In the genomic region with DNA sequence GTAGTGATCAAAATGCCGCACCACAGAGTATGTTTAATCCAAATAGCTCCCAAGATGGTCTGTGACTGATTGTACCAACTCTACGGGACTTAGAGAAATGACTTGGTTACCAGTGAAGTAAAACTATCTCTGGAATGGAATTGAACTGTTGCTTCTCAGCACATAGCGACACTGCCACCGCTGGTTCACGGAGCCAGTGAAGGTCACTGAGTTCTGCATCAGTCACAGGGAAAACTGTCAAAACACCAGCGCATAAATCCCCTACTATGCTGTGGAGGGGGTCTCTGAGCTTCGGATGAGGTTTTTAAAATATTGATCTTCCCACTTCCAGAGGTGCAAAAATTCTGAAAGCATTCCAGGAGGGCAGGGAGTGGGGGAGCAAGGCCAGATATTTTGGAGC, we compare ENCODE assay signal across 17 cellular contexts.
"Had no signal": no experiment of that assay in that cellular context is flagged by ENCODE, and none has a peak within 500 bp of the region (broad histone marks: within the 10 kb centered on the region; RNA-seq: fewer than 3 reads in every experiment).

No MANE protein-coding gene starts in this region.

- H3K79me2 ChIP-seq: hepatocyte had no signal

- H3K27me3 Mint-ChIP-seq: activated B cell treated with CpG ODN at 0.5 μM for 24 hours had no signal

- H3K9me3 Mint-ChIP-seq: activated B cell treated with CpG ODN at 0.5 μM for 24 hours; activated naive CD4-positive, alpha-beta T cell treated with anti-CD3 and anti-CD28 coated beads, Interleukin-2, amount 50 U/mL, for 72 hours; activated T-cell treated with anti-CD3 and anti-CD28 coated beads, Interleukin-2, amount 50 U/mL, for 4 hours had no signal

- H2AFZ ChIP-seq: hepatocyte had no signal

- H3K36me3 ChIP-seq: esophagus squamous epithelium, suprapubic skin had no signal

- DNase-seq: activated B cell treated with CpG ODN at 0.5 μM for 24 hours; activated CD4-positive, alpha-beta T cell treated with anti-CD3 and anti-CD28 coated beads for 48 hours; activated gamma-delta T cell; activated T-cell treated with anti-CD3 and anti-CD28 coated beads, Interleukin-2, amount 50 U/mL, for 4 hours; esophagus squamous epithelium; islet precursor cell; stimulated activated CD4-positive, alpha-beta T cell treated with anti-CD3 and anti-CD28 coated beads, Interleukin-4, amount 100 ng/mL, for 4 hours; stimulated activated CD8-positive, alpha-beta memory T cell treated with anti-CD3 and anti-CD28 coated beads, Interleukin-4, amount 100 ng/mL, for 48 hours; stimulated activated naive CD8-positive, alpha-beta T cell treated with anti-CD3 and anti-CD28 coated beads, Interleukin-15, Interleukin-2, amounts not matched to agents 100 U/mL and 50 U/mL, for 24 hours had no signal

- H3K27ac ChIP-seq: esophagus squamous epithelium, hepatocyte, suprapubic skin had no signal

- FAIRE-seq: colon, small intestine, TTC549 had no signal

- H3K27ac Mint-ChIP-seq: activated naive CD4-positive, alpha-beta T cell treated with anti-CD3 and anti-CD28 coated beads, Interleukin-2, amount 50 U/mL, for 72 hours had no signal

- ATAC-seq: activated naive CD4-positive, alpha-beta T cell treated with anti-CD3 and anti-CD28 coated beads, Interleukin-2, amount 50 U/mL, for 72 hours; activated T-cell treated with anti-CD3 and anti-CD28 coated beads, Interleukin-2, amount 50 U/mL, for 4 hours; right cardiac atrium; stimulated activated naive CD8-positive, alpha-beta T cell treated with anti-CD3 and anti-CD28 coated beads, Interleukin-15, Interleukin-2, amounts not matched to agents 100 U/mL and 50 U/mL, for 24 hours had no signal

- H3K36me3 Mint-ChIP-seq: activated naive CD4-positive, alpha-beta T cell treated with anti-CD3 and anti-CD28 coated beads, Interleukin-2, amount 50 U/mL, for 72 hours had no signal

- H3K4me3 ChIP-seq: esophagus squamous epithelium, hepatocyte, lung, suprapubic skin had no signal

- H3K4me2 ChIP-seq: hepatocyte had no signal

- H3K9me3 ChIP-seq: esophagus squamous epithelium, suprapubic skin had no signal

- H3K4me3 Mint-ChIP-seq: activated B cell treated with CpG ODN at 0.5 μM for 24 hours; activated T-cell treated with anti-CD3 and anti-CD28 coated beads, Interleukin-2, amount 50 U/mL, for 4 hours had no signal
